9 cellular contexts compared by ENCODE assay signal in genomic region chr15:48178612-48178931, GRCh38. TPM values are rescaled to one million over a fixed set of nuclear protein-coding genes. Genes with fewer than 3 reads are reported as not detected.
A peak's percentile ranks its signal among the peaks of the same experiment; 100 is the strongest.
DNase-seq lines count a peak whose midpoint lies in the region; ATAC-seq lines count a peak whose summit lies in the region.
"Had no signal": no experiment of that assay in that cellular context is flagged by ENCODE, and none has a peak within 500 bp of the region (broad histone marks: within the 10 kb centered on the region; RNA-seq: fewer than 3 reads in every experiment).

No MANE protein-coding gene starts in this region.

- no peak overlapping the region for H3K27ac Mint-ChIP-seq in T-helper 2 cell treated with Interferon-gamma antibody and Interleukin-4, amounts not matched to agents 5 μg/mL and 100 μg/mL, for 36 hours
- no peak overlapping the region for H3K27ac Mint-ChIP-seq in activated T-helper 17 cell treated with anti-CD3 and anti-CD28 coated beads, Interleukin-2, amount 50 U/mL, for 72 hours

- no peaks in the 10 kb centered on the region for H3K36me3 ChIP-seq in subcutaneous abdominal adipose tissue (ENCODE audit: control insufficient read depth in 5 of 5, insufficient read depth in 5 of 5, low read length in 5 of 5)
- H3K36me3 ChIP-seq: vagina had no signal

- peaks cover 17% of the 10 kb centered on the region for H3K4me1 Mint-ChIP-seq in T-helper 2 cell treated with Interferon-gamma antibody and Interleukin-4, amounts not matched to agents 5 μg/mL and 100 μg/mL, for 36 hours (ENCODE audit: low read depth)
- H3K4me1 Mint-ChIP-seq in activated T-helper 17 cell treated with anti-CD3 and anti-CD28 coated beads, Interleukin-2, amount 50 U/mL, for 72 hours: peaks cover 5% of the 10 kb centered on the region

- peaks cover 0 to 2% (median 0%) of the 10 kb centered on the region in 5 donors for H3K27me3 ChIP-seq in subcutaneous abdominal adipose tissue (ENCODE audit: control insufficient read depth in 5 of 5, insufficient read depth in 4 of 5, low read length in 5 of 5)

- ATAC-seq in activated T-helper 17 cell treated with anti-CD3 and anti-CD28 coated beads, Interleukin-2, amount 50 U/mL, for 72 hours (replicated peaks): no peak

- H3K4me3 ChIP-seq in subcutaneous abdominal adipose tissue (ENCODE audit: low read depth in 1 of 5, low read length in 5 of 5): peak overlapping the region in 4 of 5 donors; percentile 45 to 72 (median 66)

- peaks cover 10% of the 10 kb centered on the region for H3K36me3 Mint-ChIP-seq in T-helper 2 cell treated with Interferon-gamma antibody and Interleukin-4, amounts not matched to agents 5 μg/mL and 100 μg/mL, for 36 hours (ENCODE audit: low read depth)
- H3K36me3 Mint-ChIP-seq in activated T-helper 17 cell treated with anti-CD3 and anti-CD28 coated beads, Interleukin-2, amount 50 U/mL, for 72 hours (ENCODE audit: low read depth): no peaks in the 10 kb centered on the region

- no peak overlapping the region for H3K9ac ChIP-seq in subcutaneous abdominal adipose tissue (ENCODE audit: low read length in 5 of 5)

- H3K27me3 Mint-ChIP-seq in T-helper 2 cell treated with Interferon-gamma antibody and Interleukin-4, amounts not matched to agents 5 μg/mL and 100 μg/mL, for 36 hours (ENCODE audit: low read depth): peaks cover 15% of the 10 kb centered on the region
- peaks cover 9% of the 10 kb centered on the region for H3K27me3 Mint-ChIP-seq in activated T-helper 17 cell treated with anti-CD3 and anti-CD28 coated beads, Interleukin-2, amount 50 U/mL, for 72 hours

- H3K9me3 Mint-ChIP-seq in T-helper 2 cell treated with Interferon-gamma antibody and Interleukin-4, amounts not matched to agents 5 μg/mL and 100 μg/mL, for 36 hours: peaks cover 9% of the 10 kb centered on the region
- H3K9me3 Mint-ChIP-seq in activated T-helper 17 cell treated with anti-CD3 and anti-CD28 coated beads, Interleukin-2, amount 50 U/mL, for 72 hours: no peaks in the 10 kb centered on the region

- peaks cover 0 to 18% (median 6%) of the 10 kb centered on the region in 5 donors for H3K4me1 ChIP-seq in subcutaneous abdominal adipose tissue (ENCODE audit: control insufficient read depth in 5 of 5, insufficient read depth in 5 of 5, low read length in 5 of 5)

- no peak overlapping the region for H3K27ac ChIP-seq in subcutaneous abdominal adipose tissue (ENCODE audit: low read depth, low read length)

- H3K9me3 ChIP-seq in subcutaneous abdominal adipose tissue (ENCODE audit: control insufficient read depth in 5 of 5, low read length in 5 of 5): no peaks in the 10 kb centered on the region
- H3K9me3 ChIP-seq: vagina had no signal

- H3K4me3 Mint-ChIP-seq in T-helper 2 cell treated with Interferon-gamma antibody and Interleukin-4, amounts not matched to agents 5 μg/mL and 100 μg/mL, for 36 hours: peak overlapping the region; percentile 43
- H3K4me3 Mint-ChIP-seq in activated T-helper 17 cell treated with anti-CD3 and anti-CD28 coated beads, Interleukin-2, amount 50 U/mL, for 72 hours: peak overlapping the region; percentile 43

- no peak for DNase-seq in T-helper 2 cell treated with Interferon-gamma antibody and Interleukin-4, amounts not matched to agents 5 μg/mL and 100 μg/mL, for 36 hours (ENCODE audit: low spot score)
- DNase-seq in T-helper 2 cell (no peak), inferior parietal cortex (ENCODE audit: extremely low spot score) (peak; percentile 55), cerebellar cortex (ENCODE audit: low spot score) (no peak), NCI-H69 (lab: John Stamatoyannopoulos, UW) (no peak), AG20443 (ENCODE audit: low spot score) (no peak)

RNA-seq across cellular contexts. Expression of gene MYEF2, which starts 0.5 kb away (rescaled TPM):
- total RNA-seq in activated T-helper 17 cell treated with anti-CD3 and anti-CD28 coated beads, Interleukin-2, amount 50 U/mL, for 72 hours: 10 to 100 TPM; 23.7 to 25.2 TPM

RNA-seq across cellular contexts. Expression of gene CTXN2, which starts 12.9 kb away (rescaled TPM):
- total RNA-seq in activated T-helper 17 cell treated with anti-CD3 and anti-CD28 coated beads, Interleukin-2, amount 50 U/mL, for 72 hours: under 1 TPM in 1 of 2 donors, not detected in 1; 0.11 TPM
- total RNA-seq: vagina had no signal

RNA-seq across cellular contexts. Expression of gene SLC12A1, which starts 27.5 kb away (rescaled TPM):
- not detected for total RNA-seq in activated T-helper 17 cell treated with anti-CD3 and anti-CD28 coated beads, Interleukin-2, amount 50 U/mL, for 72 hours
- total RNA-seq: vagina had no signal

RNA-seq across cellular contexts. Expression of gene SLC24A5, which starts 57.8 kb away (rescaled TPM):
- total RNA-seq in activated T-helper 17 cell treated with anti-CD3 and anti-CD28 coated beads, Interleukin-2, amount 50 U/mL, for 72 hours: not detected
- total RNA-seq: vagina had no signal
